13 cellular contexts compared by ENCODE assay signal in genomic region chrX:16491461-16491860, GRCh38.
"Had no signal": no experiment of that assay in that cellular context is flagged by ENCODE, and none has a peak within 500 bp of the region (broad histone marks: within the 10 kb centered on the region; RNA-seq: fewer than 3 reads in every experiment).

No MANE protein-coding gene starts in this region.

- ATAC-seq: heart left ventricle had no signal

- H3K36me3 ChIP-seq: cardiac muscle cell, heart left ventricle, left ventricle myocardium inferior, stomach had no signal

- H3K9me3 ChIP-seq: heart left ventricle, left ventricle myocardium inferior, stomach had no signal

- DNase-seq: activated CD4-positive, alpha-beta memory T cell treated with anti-CD3 and anti-CD28 coated beads for 36 hours; activated T-cell treated with anti-CD3 and anti-CD28 coated beads, Interleukin-2, amount 50 U/mL, for 48 hours; aorta; foreskin melanocyte; heart left ventricle; islet precursor cell; left ventricle myocardium inferior; retina; stomach; T-helper 9 cell had no signal

- H3K4me1 ChIP-seq: left ventricle myocardium inferior, parathyroid adenoma, stomach had no signal

- H3K27me3 ChIP-seq: cardiac muscle cell had no signal

- H3K4me3 ChIP-seq: cardiac muscle cell, heart left ventricle, left ventricle myocardium inferior, skin epidermis, stomach had no signal

- H2AFZ ChIP-seq: parathyroid adenoma had no signal

- H3K27ac ChIP-seq: cardiac muscle cell, heart left ventricle, left ventricle myocardium inferior, parathyroid adenoma, skin epidermis, stomach had no signal

- H3K27ac Mint-ChIP-seq: activated CD4-positive, alpha-beta memory T cell treated with anti-CD3 and anti-CD28 coated beads for 36 hours had no signal

- H3K79me2 ChIP-seq: parathyroid adenoma had no signal

- H3K27me3 Mint-ChIP-seq: activated CD4-positive, alpha-beta memory T cell treated with anti-CD3 and anti-CD28 coated beads for 36 hours had no signal

- H3K9ac ChIP-seq: parathyroid adenoma had no signal

- H3K36me3 Mint-ChIP-seq: activated CD4-positive, alpha-beta memory T cell treated with anti-CD3 and anti-CD28 coated beads for 36 hours had no signal

- H3K4me3 Mint-ChIP-seq: activated CD4-positive, alpha-beta memory T cell treated with anti-CD3 and anti-CD28 coated beads for 36 hours had no signal

- H3K9me3 Mint-ChIP-seq: activated CD4-positive, alpha-beta memory T cell treated with anti-CD3 and anti-CD28 coated beads for 36 hours had no signal
